Comparison of ENCODE assay signal across 8 cellular contexts in the genomic region with DNA sequence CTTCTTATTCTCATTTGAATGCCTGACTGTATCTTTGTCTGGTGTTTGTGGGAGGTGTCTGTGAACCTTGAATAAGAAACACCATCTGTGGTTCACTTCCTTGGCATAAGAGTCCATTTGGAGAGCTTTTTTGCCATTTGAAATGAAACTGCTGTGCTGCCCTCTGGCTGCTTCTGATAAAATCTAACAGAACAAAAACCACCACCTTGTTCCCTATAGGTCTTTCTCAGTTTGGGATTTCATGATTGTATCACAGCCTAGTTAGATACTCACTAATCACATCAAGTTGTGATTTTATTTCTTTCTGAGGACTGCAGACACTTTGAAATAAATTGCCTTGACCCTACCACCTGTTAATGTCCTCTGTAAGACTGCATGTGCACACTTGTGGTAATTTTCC.
DNase-seq lines count a peak whose midpoint lies in the region; ATAC-seq and TF ChIP-seq lines count a peak whose summit lies in the region.

No MANE protein-coding gene starts in this region.

- H3T11ph ChIP-seq in H9 (ENCODE audit: low read length): no peak overlapping the region

- no peak overlapping the region for H2BK120ac ChIP-seq in H9 (ENCODE audit: low read depth, low read length, poor library complexity, severe bottlenecking)

- H3K9me3 ChIP-seq in H9 (ENCODE audit: control insufficient read depth, low read depth, low read length) (no peaks in the 10 kb centered on the region), transverse colon (no peaks in the 10 kb centered on the region)

- no peak overlapping the region for H4K5ac ChIP-seq in H9 (ENCODE audit: insufficient read length, low read depth, low read length)

- H3K4me2 ChIP-seq in H9 (ENCODE audit: insufficient read depth, insufficient read length, low read length): no peak overlapping the region

- H2BK12ac ChIP-seq in H9 (ENCODE audit: insufficient read length, low read depth, low read length): no peak overlapping the region

- H3K27ac ChIP-seq in H9 (ENCODE audit: insufficient read length, low read depth, low read length) (no peak overlapping the region), transverse colon (no peak overlapping the region)

- no peaks in the 10 kb centered on the region for H4K20me1 ChIP-seq in H9 (ENCODE audit: control insufficient read depth, insufficient read depth, insufficient read length)

- no peak overlapping the region for H2BK20ac ChIP-seq in H9 (ENCODE audit: low read depth, low read length, poor library complexity, severe bottlenecking)

- no peaks in the 10 kb centered on the region for H3K36me3 ChIP-seq in transverse colon

- TF ChIP-seq EP300 in transverse colon (IDR thresholded peaks at IDR 0.05; ENCODE audit: low read depth): no peak

- H2BK15ac ChIP-seq in H9 (ENCODE audit: low read depth, low read length): no peak overlapping the region

- no peaks in the 10 kb centered on the region for H3K27me3 Mint-ChIP-seq in H9 (ENCODE audit: low read depth)

- no peak overlapping the region for H4K91ac ChIP-seq in H9 (ENCODE audit: insufficient read length, low read depth, low read length)

- H3K14ac ChIP-seq in H9 (ENCODE audit: insufficient read depth, low read length): no peak overlapping the region

- peaks cover 2 to 8% of the 10 kb centered on the region in 2 experiments; a peak in 4 of 5 replicates for H3K9me3 Mint-ChIP-seq in H9

- H4K8ac ChIP-seq in H9 (replicated peaks; ENCODE audit: insufficient read length, low read depth, low read length): no peak overlapping the region

- H3K4me1 ChIP-seq in H9 (ENCODE audit: insufficient read depth, low read length): no peaks in the 10 kb centered on the region
- no peaks in the 10 kb centered on the region for H3K4me1 ChIP-seq in transverse colon

- TF ChIP-seq POLR2A in transverse colon (IDR thresholded peaks at IDR 0.05) (no peak), GM18505 (IDR thresholded peaks at IDR 0.05; ENCODE audit: borderline replicate concordance, extremely low read depth, insufficient read depth, insufficient read length) (no peak)

- no peak overlapping the region for H2AFZ ChIP-seq in H9 (ENCODE audit: low read length)

- in situ Hi-C loops in astrocyte of the spinal cord (cut with HindIII; ENCODE audit: low sequenced_read_pairs) (no loop called here), transverse colon (cut with MboI; ENCODE audit: low pct_ligation_motif_present in 1 of 4, low pct_unique_long_range_greater_than_20kb in 1 of 4, low sequenced_read_pairs in 3 of 4) (no loop called here)

- H3K79me1 ChIP-seq in H9 (ENCODE audit: insufficient read depth, low read depth, low read length, poor library complexity, severe bottlenecking): no peaks in the 10 kb centered on the region

- no peak overlapping the region for H2BK5ac ChIP-seq in H9 (ENCODE audit: insufficient read length, low read length)

- H3K4me3 Mint-ChIP-seq in H9: no peak overlapping the region

- no peaks in the 10 kb centered on the region for H3K23me2 ChIP-seq in H9 (ENCODE audit: insufficient read length, low read depth, low read length, poor library complexity, severe bottlenecking)

- no peak overlapping the region for H3K27ac Mint-ChIP-seq in H9

- H3K9ac ChIP-seq in H9 (ENCODE audit: extremely low read depth, insufficient read length, low read length): no peak overlapping the region

- H3K4ac ChIP-seq in H9 (ENCODE audit: low read depth, low read length): no peak overlapping the region

- ATAC-seq in GM18505 (IDR thresholded peaks at IDR 0.05; ENCODE audit: unreplicated experiment): no peak

- no peak overlapping the region for H2AK5ac ChIP-seq in H9 (ENCODE audit: insufficient read length, low read length)

- H3K27me3 ChIP-seq in H9 (ENCODE audit: insufficient read depth, low read length) (no peaks in the 10 kb centered on the region), transverse colon (no peaks in the 10 kb centered on the region)

- no peaks in the 10 kb centered on the region for H3K79me2 ChIP-seq in H9 (ENCODE audit: insufficient read depth, low read length)

- H3K36me3 Mint-ChIP-seq in H9 (ENCODE audit: insufficient read depth in 1 of 3, low read depth in 3 of 3): peaks cover 0 to 12% (median 0%) of the 10 kb centered on the region in 3 experiments; a peak in 1 of 7 replicates

- TF ChIP-seq CTCF in H9 (conservative IDR thresholded peaks at IDR 0.05) (peak; percentile 59), astrocyte of the spinal cord (IDR thresholded peaks at IDR 0.05; ENCODE audit: low read depth, low read length) (peak; percentile 34), transverse colon (IDR thresholded peaks at IDR 0.05) (no peak)

- H3K4me3 ChIP-seq in astrocyte of the spinal cord (ENCODE audit: low read depth, low read length) (no peak overlapping the region), transverse colon (no peak overlapping the region)

- no peak overlapping the region for H3K56ac ChIP-seq in H9 (ENCODE audit: insufficient read length, low read depth, low read length)

- intact Hi-C loops in transverse colon (cut with DNase I; ENCODE audit: low total_unique reads): no loop called here

- DNase-seq in AG08395 (ENCODE audit: low spot score): peak; percentile 45
- no peak for DNase-seq in H9
- DNase-seq in astrocyte of the spinal cord (ENCODE audit: low read depth, low spot score): peak; percentile 65
- DNase-seq in kidney tubule cell (ENCODE audit: low spot score): peak; percentile 23
- no peak for DNase-seq in GM19240 (ENCODE audit: insufficient read length, low spot score)
- no peak for DNase-seq in NCI-H2171 (lab: John Stamatoyannopoulos, UW)
- no peak for DNase-seq in transverse colon

- H3K23ac ChIP-seq in H9 (ENCODE audit: insufficient read length, low read depth, low read length): no peak overlapping the region

- no peak overlapping the region for H3K18ac ChIP-seq in H9 (ENCODE audit: insufficient read length, low read depth, low read length)

- peaks cover 2 to 3% of the 10 kb centered on the region in 2 experiments; a peak in 2 of 4 replicates for H3K4me1 Mint-ChIP-seq in H9

Comparison
In these comparisons a context has a peak if more than half of its experiments do, and no peak if none do; other contexts are left out.
1. DNase-seq: peak in AG08395 (single experiment), astrocyte of the spinal cord (single experiment) and kidney tubule cell (single experiment); none in H9 (single experiment), GM19240 (single experiment), NCI-H2171 (single experiment) and transverse colon (single experiment).
2. CTCF ChIP-seq: peak in H9 (single experiment) and astrocyte of the spinal cord (single experiment); none in transverse colon (0 of 5).